12 cellular contexts compared by ENCODE assay signal in genomic region chr20:49823152-49823847, GRCh38. TPM values are rescaled to one million over a fixed set of nuclear protein-coding genes. Genes with fewer than 3 reads are reported as not detected.
DNase-seq lines count a peak whose midpoint lies in the region; ATAC-seq, FAIRE-seq and TF ChIP-seq lines count a peak whose summit lies in the region.
"Had no signal": no experiment of that assay in that cellular context is flagged by ENCODE, and none has a peak within 500 bp of the region (broad histone marks: within the 10 kb centered on the region; RNA-seq: fewer than 3 reads in every experiment).

No MANE protein-coding gene starts in this region.

- POLR2A ChIA-PET in activated CD4-positive, alpha-beta T cell treated with anti-CD3 and anti-CD28 coated beads for 36 hours (lab: Charles Lee): no interaction called here

- intact Hi-C loops in activated CD4-positive, alpha-beta T cell treated with anti-CD3 and anti-CD28 coated beads for 36 hours (cut with DNase I, micrococcal nuclease): loop anchor here in 1 of 2 experiments (1.0 kb wide), 1 partner anchor 8 kb away; no protein-coding TSS in a partner anchor

- peak overlapping the region; percentile 5 for H3K4me3 Mint-ChIP-seq in activated CD4-positive, alpha-beta T cell treated with anti-CD3 and anti-CD28 coated beads for 36 hours
- peak overlapping the region; percentile 82 for H3K4me3 Mint-ChIP-seq in T-helper 17 cell

- in situ Hi-C loops in KBM-7 (cut with MboI; ENCODE audit: low pct_unique_long_range_greater_than_20kb, low sequenced_read_pairs): no loop called here

- peak; percentile 89 for ATAC-seq in activated CD4-positive, alpha-beta T cell treated with anti-CD3 and anti-CD28 coated beads for 36 hours
- peak; percentile 93 for ATAC-seq in T-helper 17 cell
- peak; percentile 72 for ATAC-seq in stimulated activated naive CD8-positive, alpha-beta T cell treated with anti-CD3 and anti-CD28 coated beads, Interleukin-15, Interleukin-2, amounts not matched to agents 100 U/mL and 50 U/mL, for 24 hours

- H3K9me3 ChIP-seq in T-helper 17 cell (ENCODE audit: control insufficient read depth, low read length, poor library complexity, severe bottlenecking) (no peaks in the 10 kb centered on the region), MG63 (no peaks in the 10 kb centered on the region)
- H3K9me3 ChIP-seq: SJSA1, suprapubic skin had no signal

- peaks cover 45% of the 10 kb centered on the region for H3K36me3 ChIP-seq in MG63

- peak overlapping the region; percentile 71 for H3K27ac Mint-ChIP-seq in activated CD4-positive, alpha-beta T cell treated with anti-CD3 and anti-CD28 coated beads for 36 hours
- H3K27ac Mint-ChIP-seq in T-helper 17 cell: peak overlapping the region; percentile 94

- peaks cover 43% of the 10 kb centered on the region for H3K4me1 Mint-ChIP-seq in activated CD4-positive, alpha-beta T cell treated with anti-CD3 and anti-CD28 coated beads for 36 hours
- peaks cover 35% of the 10 kb centered on the region for H3K4me1 Mint-ChIP-seq in T-helper 17 cell

- H3K4me3 ChIP-seq in MG63: no peak overlapping the region
- H3K4me3 ChIP-seq: SJSA1, suprapubic skin had no signal

- TF ChIP-seq POLR2A in H54 (IDR thresholded peaks at IDR 0.05; ENCODE audit: low read depth, low read length): no peak

- peaks cover 50% of the 10 kb centered on the region for H3K36me3 Mint-ChIP-seq in activated CD4-positive, alpha-beta T cell treated with anti-CD3 and anti-CD28 coated beads for 36 hours (ENCODE audit: low read depth)
- peaks cover 3% of the 10 kb centered on the region for H3K36me3 Mint-ChIP-seq in T-helper 17 cell (ENCODE audit: low read depth)

- no peak for FAIRE-seq in H54 (lab: Jason Lieb, UNC)

- H3K9me3 Mint-ChIP-seq in activated CD4-positive, alpha-beta T cell treated with anti-CD3 and anti-CD28 coated beads for 36 hours (ENCODE audit: low read depth): no peaks in the 10 kb centered on the region

- no peaks in the 10 kb centered on the region for H3K27me3 ChIP-seq in MG63
- H3K27me3 ChIP-seq: SJSA1, suprapubic skin had no signal

- no peaks in the 10 kb centered on the region for H3K27me3 Mint-ChIP-seq in activated CD4-positive, alpha-beta T cell treated with anti-CD3 and anti-CD28 coated beads for 36 hours
- no peaks in the 10 kb centered on the region for H3K27me3 Mint-ChIP-seq in T-helper 17 cell

- CTCF ChIA-PET in activated CD4-positive, alpha-beta T cell treated with anti-CD3 and anti-CD28 coated beads for 36 hours (lab: Charles Lee): interaction anchor here (1.3 to 5.8 kb wide), 4 partner anchors 10 to 248 kb away, joined by 3 to 22 read pairs (median 8); partner anchors contain the start of gene SLC9A8

- no peak for DNase-seq in activated CD4-positive, alpha-beta T cell treated with anti-CD3 and anti-CD28 coated beads for 36 hours
- DNase-seq in activated CD4-positive, alpha-beta T cell treated with anti-CD3 and anti-CD28 coated beads for 1 hour: no peak
- DNase-seq in T-helper 17 cell (no peak), islet precursor cell (peak; percentile 4), H54 (ENCODE audit: insufficient read length, low spot score) (no peak), KBM-7 (no peak), MG63 (no peak)
- no peak for DNase-seq in stimulated activated naive CD8-positive, alpha-beta T cell treated with anti-CD3 and anti-CD28 coated beads, Interleukin-15, Interleukin-2, amounts not matched to agents 100 U/mL and 50 U/mL, for 24 hours
- DNase-seq: head of caudate nucleus, midbrain had no signal

RNA-seq across cellular contexts. Expression of gene SLC9A8, which starts 10.7 kb away (rescaled TPM):
- 10 to 100 TPM; 12.6 to 16.7 TPM for total RNA-seq in activated CD4-positive, alpha-beta T cell treated with anti-CD3 and anti-CD28 coated beads for 36 hours
- 10 to 100 TPM; 42.4 to 44.8 TPM for total RNA-seq in T-helper 17 cell
- total RNA-seq in MG63 (2014; rRNA removed; shearing (Covaris generic); ENCODE audit: low replicate concordance): 1.2 and 3.2 TPM in 2 replicates
